Comparison of ENCODE assay signal across 13 cellular contexts in genomic region chr12:53739285-53740129, GRCh38. TPM values are rescaled to one million over a fixed set of nuclear protein-coding genes. Genes with fewer than 3 reads are reported as not detected.
A peak's percentile ranks its signal among the peaks of the same experiment; 100 is the strongest.
DNase-seq lines count a peak whose midpoint lies in the region; ATAC-seq and TF ChIP-seq lines count a peak whose summit lies in the region.
"Had no signal": no experiment of that assay in that cellular context is flagged by ENCODE, and none has a peak within 500 bp of the region (broad histone marks: within the 10 kb centered on the region; RNA-seq: fewer than 3 reads in every experiment).

No MANE protein-coding gene starts in this region.

- peak overlapping the region; percentile 86 for H3K4me2 ChIP-seq in hepatocyte
- peak overlapping the region; percentile 73 for H3K4me2 ChIP-seq in smooth muscle cell

- peak overlapping the region; percentile 60 for H2AFZ ChIP-seq in hepatocyte
- no peak overlapping the region for H2AFZ ChIP-seq in smooth muscle cell (ENCODE audit: low read depth)

- H3K27ac Mint-ChIP-seq in activated CD4-positive, alpha-beta T cell treated with anti-CD3 and anti-CD28 coated beads, Interleukin-2, amount 10 ng/mL, durations not matched to agents 24 days and 14 days: no peak overlapping the region
- no peak overlapping the region for H3K27ac Mint-ChIP-seq in activated T-helper 2 cell treated with anti-CD3 and anti-CD28 coated beads, Interferon-gamma antibody, Interleukin-2, Interleukin-4, amounts not matched to agents 10 μg/mL and 5 μg/mL and 100 μg/mL, durations not matched to agents 14 hours and 24 hours and 36 hours

- H3K9me3 ChIP-seq in hepatocyte (ENCODE audit: low read depth) (no peaks in the 10 kb centered on the region), smooth muscle cell (replicated peaks; ENCODE audit: low read depth) (no peaks in the 10 kb centered on the region), adrenal gland (replicated peaks in 1 of 3) (no peaks in the 10 kb centered on the region)
- H3K9me3 ChIP-seq: BE2C, right lobe of liver had no signal

- peaks cover 15% of the 10 kb centered on the region for H3K4me1 Mint-ChIP-seq in activated CD4-positive, alpha-beta T cell treated with anti-CD3 and anti-CD28 coated beads, Interleukin-2, amount 10 ng/mL, durations not matched to agents 24 days and 14 days
- H3K4me1 Mint-ChIP-seq in activated T-helper 2 cell treated with anti-CD3 and anti-CD28 coated beads, Interferon-gamma antibody, Interleukin-2, Interleukin-4, amounts not matched to agents 10 μg/mL and 5 μg/mL and 100 μg/mL, durations not matched to agents 14 hours and 24 hours and 36 hours (ENCODE audit: low read depth): peaks cover 9% of the 10 kb centered on the region

- peak overlapping the region; percentile 51 for H3K4me3 Mint-ChIP-seq in activated CD4-positive, alpha-beta T cell treated with anti-CD3 and anti-CD28 coated beads, Interleukin-2, amount 10 ng/mL, durations not matched to agents 24 days and 14 days
- H3K4me3 Mint-ChIP-seq in activated T-helper 2 cell treated with anti-CD3 and anti-CD28 coated beads, Interferon-gamma antibody, Interleukin-2, Interleukin-4, amounts not matched to agents 10 μg/mL and 5 μg/mL and 100 μg/mL, durations not matched to agents 14 hours and 24 hours and 36 hours (ENCODE audit: low read depth): no peak overlapping the region

- no peaks in the 10 kb centered on the region for H3K36me3 ChIP-seq in hepatocyte (replicated peaks; ENCODE audit: insufficient read depth, low read depth)
- H3K36me3 ChIP-seq in smooth muscle cell (ENCODE audit: low read depth): no peaks in the 10 kb centered on the region
- no peaks in the 10 kb centered on the region for H3K36me3 ChIP-seq in adrenal gland (replicated peaks in 1 of 2)
- H3K36me3 ChIP-seq: BE2C, right lobe of liver had no signal

- DNase-seq in activated CD4-positive, alpha-beta T cell treated with anti-CD3 and anti-CD28 coated beads, Interleukin-2, amount 10 ng/mL, durations not matched to agents 24 days and 14 days: no peak
- DNase-seq in activated CD4-positive, alpha-beta T cell treated with anti-CD3 and anti-CD28 coated beads for 4 hours: no peak
- DNase-seq in hepatocyte (ENCODE audit: low spot score): no peak
- no peak for DNase-seq in smooth muscle cell (lab: John Stamatoyannopoulos, UW; ENCODE audit: unreplicated experiment)
- DNase-seq in adrenal gland: no peak
- no peak for DNase-seq in activated T-helper 2 cell treated with anti-CD3 and anti-CD28 coated beads, Interferon-gamma antibody, Interleukin-2, Interleukin-4, amounts not matched to agents 10 μg/mL and 5 μg/mL and 100 μg/mL, durations not matched to agents 14 hours and 24 hours and 36 hours (ENCODE audit: low spot score)
- DNase-seq: BE2C, Kasumi-1, right lobe of liver had no signal

- no peaks in the 10 kb centered on the region for H3K9me2 ChIP-seq in hepatocyte (replicated peaks; ENCODE audit: insufficient read depth)

- H4K20me1 ChIP-seq in hepatocyte (ENCODE audit: insufficient read depth, poor library complexity, severe bottlenecking) (no peaks in the 10 kb centered on the region), smooth muscle cell (ENCODE audit: low read depth) (no peaks in the 10 kb centered on the region)

- H3K4me1 ChIP-seq in hepatocyte (ENCODE audit: insufficient read depth) (peaks cover 13% of the 10 kb centered on the region), smooth muscle cell (ENCODE audit: low read depth) (peaks cover 8% of the 10 kb centered on the region), adrenal gland (replicated peaks in 1 of 2) (no peaks in the 10 kb centered on the region)
- H3K4me1 ChIP-seq: BE2C had no signal

- WGBS in hepatocyte (ENCODE audit: low lambda C conversion rate, missing lambda C conversion rate): 9% methylated on average over 39 of the region's 46 CpGs
- 7% methylated on average over 46 of the region's 46 CpGs for WGBS in smooth muscle cell (ENCODE audit: low lambda C conversion rate)
- WGBS in adrenal gland, 4 donors: 6 to 8% (median 7%) methylated on average over 14 to 46 of the region's 46 CpGs

- H3F3A ChIP-seq in smooth muscle cell (ENCODE audit: low read depth): no peaks in the 10 kb centered on the region

- TF ChIP-seq CTCF in hepatocyte (IDR thresholded peaks at IDR 0.05; ENCODE audit: poor library complexity) (no peak), smooth muscle cell (IDR thresholded peaks at IDR 0.05; ENCODE audit: borderline replicate concordance, insufficient read depth, poor library complexity, severe bottlenecking) (no peak), adrenal gland (IDR thresholded peaks at IDR 0.05) (no peak)

- H3K27ac ChIP-seq in hepatocyte (no peak overlapping the region), smooth muscle cell (ENCODE audit: low read depth) (no peak overlapping the region), adrenal gland (no peak overlapping the region)
- H3K27ac ChIP-seq: right lobe of liver had no signal

- no peak for TF ChIP-seq POLR2A in adrenal gland (IDR thresholded peaks at IDR 0.05)

- no peaks in the 10 kb centered on the region for H3K9me3 Mint-ChIP-seq in activated CD4-positive, alpha-beta T cell treated with anti-CD3 and anti-CD28 coated beads, Interleukin-2, amount 10 ng/mL, durations not matched to agents 24 days and 14 days
- no peaks in the 10 kb centered on the region for H3K9me3 Mint-ChIP-seq in activated T-helper 2 cell treated with anti-CD3 and anti-CD28 coated beads, Interferon-gamma antibody, Interleukin-2, Interleukin-4, amounts not matched to agents 10 μg/mL and 5 μg/mL and 100 μg/mL, durations not matched to agents 14 hours and 24 hours and 36 hours

- H3K4me3 ChIP-seq in hepatocyte: no peak overlapping the region
- H3K4me3 ChIP-seq in smooth muscle cell: peak overlapping the region; percentile 32
- H3K4me3 ChIP-seq in adrenal gland: no peak overlapping the region
- H3K4me3 ChIP-seq: right lobe of liver had no signal

- H3K36me3 Mint-ChIP-seq in activated CD4-positive, alpha-beta T cell treated with anti-CD3 and anti-CD28 coated beads, Interleukin-2, amount 10 ng/mL, durations not matched to agents 24 days and 14 days (ENCODE audit: low read depth): peaks cover 2% of the 10 kb centered on the region
- no peaks in the 10 kb centered on the region for H3K36me3 Mint-ChIP-seq in activated T-helper 2 cell treated with anti-CD3 and anti-CD28 coated beads, Interferon-gamma antibody, Interleukin-2, Interleukin-4, amounts not matched to agents 10 μg/mL and 5 μg/mL and 100 μg/mL, durations not matched to agents 14 hours and 24 hours and 36 hours (ENCODE audit: low read depth)

- peak; percentile 17; the same call in 2 of the 3 replicates for ATAC-seq in SK-N-SH treated with all-trans-retinoic acid at 6 μM for 48 hours
- ATAC-seq in GM19328 (IDR thresholded peaks at IDR 0.05; ENCODE audit: unreplicated experiment): no peak

- no peaks in the 10 kb centered on the region for H3K79me2 ChIP-seq in hepatocyte
- H3K79me2 ChIP-seq in smooth muscle cell (ENCODE audit: low read depth): no peaks in the 10 kb centered on the region

- H3K27me3 Mint-ChIP-seq in activated CD4-positive, alpha-beta T cell treated with anti-CD3 and anti-CD28 coated beads, Interleukin-2, amount 10 ng/mL, durations not matched to agents 24 days and 14 days: peaks cover 67% of the 10 kb centered on the region
- H3K27me3 Mint-ChIP-seq in activated T-helper 2 cell treated with anti-CD3 and anti-CD28 coated beads, Interferon-gamma antibody, Interleukin-2, Interleukin-4, amounts not matched to agents 10 μg/mL and 5 μg/mL and 100 μg/mL, durations not matched to agents 14 hours and 24 hours and 36 hours (ENCODE audit: low read depth): peaks cover 67% of the 10 kb centered on the region

- peaks cover 87% of the 10 kb centered on the region for H3K27me3 ChIP-seq in hepatocyte
- peaks cover 98% of the 10 kb centered on the region for H3K27me3 ChIP-seq in smooth muscle cell (ENCODE audit: low read depth)
- H3K27me3 ChIP-seq in adrenal gland: peaks cover 48% of the 10 kb centered on the region

- intact Hi-C loops in activated CD4-positive, alpha-beta T cell treated with anti-CD3 and anti-CD28 coated beads, Interleukin-2, amount 10 ng/mL, durations not matched to agents 24 days and 14 days (cut with micrococcal nuclease): no loop called here
- intact Hi-C loops in adrenal gland (cut with DNase I): loop anchor here in 1 of 2 donors (10.0 kb wide), 1 partner anchor 195 kb away; no protein-coding TSS in a partner anchor
- intact Hi-C loops in activated T-helper 2 cell treated with anti-CD3 and anti-CD28 coated beads, Interferon-gamma antibody, Interleukin-2, Interleukin-4, amounts not matched to agents 10 μg/mL and 5 μg/mL and 100 μg/mL, durations not matched to agents 14 hours and 24 hours and 36 hours (cut with micrococcal nuclease): loop anchor here (10.0 kb wide), 2 partner anchors 195 to 445 kb away; partner anchors contain the start of gene SMUG1

- no peak overlapping the region for H3K9ac ChIP-seq in smooth muscle cell (ENCODE audit: low read depth)

TF ChIP-seq in SK-N-SH treated with all-trans-retinoic acid at 6 μM for 48 hours, 23 proteins besides CTCF, POLR2A, EP300 and RAD21 (continues in another document):
- no peak for TF ChIP-seq ISL1 (CRISPR knock-in tag; IDR thresholded peaks at IDR 0.05)
- no peak for TF ChIP-seq SNAI2 (CRISPR knock-in tag; IDR thresholded peaks at IDR 0.05)
- TF ChIP-seq ZFP3 (CRISPR knock-in tag; IDR thresholded peaks at IDR 0.05): no peak

RNA-seq across cellular contexts. Expression of gene CALCOCO1, which starts 12.3 kb away (rescaled TPM):
- 14.5 and 15.2 TPM in 2 replicates for total RNA-seq in activated CD4-positive, alpha-beta T cell treated with anti-CD3 and anti-CD28 coated beads, Interleukin-2, amount 10 ng/mL, durations not matched to agents 24 days and 14 days
- 63.5 and 71.3 TPM in 2 replicates for total RNA-seq in hepatocyte
- polyA plus RNA-seq in hepatocyte: 74.4 and 83.1 TPM in 2 replicates
- 52.0 and 56.6 TPM in 2 replicates for total RNA-seq in smooth muscle cell
- polyA plus RNA-seq in smooth muscle cell: 46.5 and 59.5 TPM in 2 replicates
- total RNA-seq in adrenal gland: 100 to 1,000 TPM in 6 of 8 donors, 10 to 100 TPM in 2; 62.2 to 187 (median 146) TPM
- 100 to 1,000 TPM in 1 of 3 donors, 10 to 100 TPM in 2; 48.0 to 128 (median 85.4) TPM for polyA plus RNA-seq in adrenal gland
- total RNA-seq in activated T-helper 2 cell treated with anti-CD3 and anti-CD28 coated beads, Interferon-gamma antibody, Interleukin-2, Interleukin-4, amounts not matched to agents 10 μg/mL and 5 μg/mL and 100 μg/mL, durations not matched to agents 14 hours and 24 hours and 36 hours: 19.8 and 22.4 TPM in 2 replicates

RNA-seq across cellular contexts. Expression of gene CISTR, which starts 12.3 kb away (rescaled TPM):
- total RNA-seq in activated CD4-positive, alpha-beta T cell treated with anti-CD3 and anti-CD28 coated beads, Interleukin-2, amount 10 ng/mL, durations not matched to agents 24 days and 14 days: not detected in 2 replicates
- total RNA-seq in hepatocyte (not detected in 2 replicates), smooth muscle cell (not detected in 2 replicates), adrenal gland (not detected)
- polyA plus RNA-seq in hepatocyte (not detected in 2 replicates), smooth muscle cell (not detected in 2 replicates), adrenal gland (not detected)
- total RNA-seq in activated T-helper 2 cell treated with anti-CD3 and anti-CD28 coated beads, Interferon-gamma antibody, Interleukin-2, Interleukin-4, amounts not matched to agents 10 μg/mL and 5 μg/mL and 100 μg/mL, durations not matched to agents 14 hours and 24 hours and 36 hours: not detected in 2 replicates
- total RNA-seq: glomerular endothelial cell, right lobe of liver, subcutaneous adipose tissue had no signal
